Comparison of ENCODE assay signal across 8 cellular contexts in the genomic region with DNA sequence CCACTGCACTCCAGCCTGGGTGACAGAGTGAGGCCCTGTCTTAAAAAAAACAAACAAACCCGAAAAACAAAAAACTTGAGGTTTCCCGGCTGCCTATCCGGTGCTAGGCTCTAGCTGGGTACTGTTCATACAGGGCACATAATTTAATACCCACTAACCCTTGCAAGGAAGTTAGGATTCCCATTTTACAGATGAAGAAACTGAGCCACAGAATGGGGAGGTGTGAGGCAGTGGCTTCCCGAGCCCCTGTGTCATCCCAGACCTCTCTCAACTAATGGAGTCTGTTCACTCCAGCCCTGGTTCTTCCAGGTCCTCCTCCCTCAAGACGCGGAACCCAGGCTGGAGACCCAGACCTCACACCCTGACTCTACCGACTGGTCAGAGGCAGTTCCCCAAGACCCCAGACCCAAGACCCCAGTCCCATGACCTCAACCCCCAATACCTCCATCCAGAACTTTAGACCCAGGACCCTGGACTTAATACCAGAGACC. TPM values are rescaled to one million over a fixed set of nuclear protein-coding genes. Genes with fewer than 3 reads are reported as not detected.
A peak's percentile ranks its signal among the peaks of the same experiment; 100 is the strongest.
DNase-seq lines count a peak whose midpoint lies in the region; ATAC-seq, FAIRE-seq and TF ChIP-seq lines count a peak whose summit lies in the region.

No MANE protein-coding gene starts in this region.

- H3K27ac ChIP-seq in kidney (ENCODE audit: low read depth in 2 of 2, low read length in 2 of 2): peak overlapping the region in 1 of 2 donors; percentile 72
- H3K27ac ChIP-seq in substantia nigra (ENCODE audit: low read depth, low read length, poor library complexity, severe bottlenecking): peak overlapping the region; percentile 82

- TF ChIP-seq CTCF in kidney (IDR thresholded peaks at IDR 0.05; ENCODE audit: borderline replicate concordance, extremely low read depth, insufficient read depth): no peak

- peak overlapping the region; percentile 94 to 98 for H3K9ac ChIP-seq in kidney (ENCODE audit: low read length in 2 of 2)

- H3K4me3 Mint-ChIP-seq in activated naive CD8-positive, alpha-beta T cell: peak overlapping the region; percentile 98

- peaks cover 3 to 18% of the 10 kb centered on the region in 2 donors for H3K4me1 ChIP-seq in kidney (ENCODE audit: control insufficient read depth in 1 of 2, insufficient read depth in 1 of 2, low read depth in 1 of 2, low read length in 2 of 2)

- peak; percentile 9 for DNase-seq in activated CD4-positive, alpha-beta T cell treated with anti-CD3 and anti-CD28 coated beads, Interleukin-2, amount 50 U/mL, for 1 hour
- no peak for DNase-seq in activated CD4-positive, alpha-beta T cell treated with anti-CD3 and anti-CD28 coated beads for 48 hours
- no peak for DNase-seq in kidney
- DNase-seq in substantia nigra (lab: John Stamatoyannopoulos, UW): peak in 2 of 49 donors; percentile 19 to 41
- no peak for DNase-seq in NCI-H2227 treated with DMSO at 0.1 percent for 48 hours (lab: John Stamatoyannopoulos, UW)
- no peak for DNase-seq in NCI-H187 treated with DMSO at 0.1 percent for 48 hours (lab: John Stamatoyannopoulos, UW)

- no peak for ATAC-seq in GM19463 (IDR thresholded peaks at IDR 0.05; ENCODE audit: unreplicated experiment)

- peaks cover 3% of the 10 kb centered on the region for H3K36me3 Mint-ChIP-seq in activated naive CD8-positive, alpha-beta T cell

- H3K4me1 Mint-ChIP-seq in activated naive CD8-positive, alpha-beta T cell (ENCODE audit: low read depth): peaks cover 39% of the 10 kb centered on the region

- FAIRE-seq in kidney (lab: Jason Lieb, UNC): no peak

- H3K4me3 ChIP-seq in kidney (ENCODE audit: low read length in 2 of 2): peak overlapping the region; percentile 93 to 95

- H3K9me3 ChIP-seq in kidney (ENCODE audit: control insufficient read depth in 1 of 2, low read length in 2 of 2): no peaks in the 10 kb centered on the region

- peak overlapping the region; percentile 96 for H3K27ac Mint-ChIP-seq in activated naive CD8-positive, alpha-beta T cell

- no peaks in the 10 kb centered on the region for H3K9me3 Mint-ChIP-seq in activated naive CD8-positive, alpha-beta T cell (ENCODE audit: low read depth)

- intact Hi-C loops in kidney (cut with DNase I): no loop called here

- H3K36me3 ChIP-seq in kidney (ENCODE audit: control insufficient read depth in 1 of 2, insufficient read depth in 2 of 2, low read length in 2 of 2): peaks cover 0 to 8% of the 10 kb centered on the region in 2 donors

- H3K27me3 Mint-ChIP-seq in activated naive CD8-positive, alpha-beta T cell: no peaks in the 10 kb centered on the region

RNA-seq across cellular contexts. Expression of a gene that starts 0.6 kb away (rescaled TPM):
- total RNA-seq in kidney: 27.5 TPM
- polyA plus RNA-seq in kidney (ENCODE audit: insufficient read depth, low read depth, low replicate concordance): 17.1 TPM

RNA-seq across cellular contexts. Expression of a gene that starts 1.6 kb away (rescaled TPM):
- total RNA-seq in kidney: 57.6 TPM
- 151 TPM for polyA plus RNA-seq in kidney (ENCODE audit: insufficient read depth, low read depth, low replicate concordance)

RNA-seq across cellular contexts. Expression of a gene that starts 11.1 kb away (rescaled TPM):
- not detected for total RNA-seq in kidney
- not detected for polyA plus RNA-seq in kidney (ENCODE audit: insufficient read depth, low read depth, low replicate concordance)

RNA-seq across cellular contexts. Expression of a gene that starts 25.3 kb away (rescaled TPM):
- 2.7 TPM for total RNA-seq in kidney
- polyA plus RNA-seq in kidney (ENCODE audit: insufficient read depth, low read depth, low replicate concordance): 4.2 TPM

RNA-seq across cellular contexts. Expression of a gene that starts 52.7 kb away (rescaled TPM):
- 26.5 TPM for total RNA-seq in kidney
- polyA plus RNA-seq in kidney (ENCODE audit: insufficient read depth, low read depth, low replicate concordance): 32.5 TPM
